ENCODE assay signal across 28 cellular contexts in the genomic region with DNA sequence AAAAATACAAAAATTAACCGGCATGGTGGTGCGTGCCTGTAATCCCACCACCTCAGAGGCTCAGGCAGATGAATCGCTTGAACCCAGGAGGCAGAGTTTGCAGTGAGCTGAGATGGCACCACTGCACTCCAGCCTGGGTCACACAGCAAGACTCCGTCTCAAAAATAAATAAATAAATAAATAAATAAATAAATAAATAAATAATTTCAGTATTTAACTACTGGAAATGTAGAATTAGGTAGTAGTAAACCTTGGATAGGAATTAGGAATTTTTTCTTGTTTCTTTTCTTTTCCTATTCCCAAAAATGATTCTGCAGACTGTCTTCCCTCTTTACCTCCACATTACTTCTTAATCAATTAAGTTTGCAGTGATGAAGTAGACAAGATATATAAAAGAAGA.
"Had no signal": no experiment of that assay in that cellular context is flagged by ENCODE, and none has a peak within 500 bp of the region (broad histone marks: within the 10 kb centered on the region; RNA-seq: fewer than 3 reads in every experiment).

No MANE protein-coding gene starts in this region.

- H3K4me1 Mint-ChIP-seq: stimulated activated effector memory CD8-positive, alpha-beta T cell treated with anti-CD3 and anti-CD28 coated beads, Interleukin-12 subunit alpha, Interleukin-12 subunit beta, amount 100 ng/mL, for 72 hours; stimulated activated memory B cell treated with anti-CD40 and anti-IgM and Interleukin-4, amounts not matched to agents 10 μg/mL and 1 μg/mL and 100 μg/mL, for 72 hours; stimulated activated naive B cell treated with anti-CD40 and anti-IgM and Interleukin-4, amounts not matched to agents 10 μg/mL and 1 μg/mL and 100 μg/mL, for 72 hours; stimulated activated naive CD8-positive, alpha-beta T cell treated with anti-CD3 and anti-CD28 coated beads, Interleukin-15, amount 100 ng/mL, for 72 hours had no signal

- H3K4me1 ChIP-seq: stomach, suprapubic skin, testis, thyroid gland, tibial artery, tibial nerve, transverse colon, upper lobe of left lung, upper lobe of right lung, uterus, vagina had no signal

- H3K4me3 ChIP-seq: stomach, suprapubic skin, testis, thoracic aorta, thyroid gland, tibial artery, tibial nerve, transverse colon, upper lobe of left lung, upper lobe of right lung, uterus, vagina had no signal

- H3K27ac ChIP-seq: stomach, suprapubic skin, testis, thoracic aorta, thyroid gland, tibial artery, tibial nerve, transverse colon, upper lobe of left lung, upper lobe of right lung, uterus, vagina had no signal

- ATAC-seq: stimulated activated effector memory CD8-positive, alpha-beta T cell treated with anti-CD3 and anti-CD28 coated beads, Interleukin-12 subunit alpha, Interleukin-12 subunit beta, amount 100 ng/mL, for 72 hours; stimulated activated memory B cell treated with anti-CD40 and anti-IgM and Interleukin-4, amounts not matched to agents 10 μg/mL and 1 μg/mL and 100 μg/mL, for 72 hours; stimulated activated naive B cell treated with anti-CD40 and anti-IgM and Interleukin-4, amounts not matched to agents 10 μg/mL and 1 μg/mL and 100 μg/mL, for 72 hours; stimulated activated naive CD8-positive, alpha-beta T cell treated with anti-CD3 and anti-CD28 coated beads, Interleukin-15, amount 100 ng/mL, for 72 hours; stimulated activated naive CD8-positive, alpha-beta T cell treated with anti-CD3 and anti-CD28 coated beads, Interleukin-15, Interleukin-2, amounts not matched to agents 100 U/mL and 50 U/mL, for 24 hours; upper lobe of right lung had no signal

- H3K36me3 ChIP-seq: stomach, suprapubic skin, thoracic aorta, thyroid gland, tibial artery, tibial nerve, transverse colon, upper lobe of left lung, upper lobe of right lung, uterus, vagina had no signal

- FAIRE-seq: urothelium cell line had no signal

- H3K36me3 Mint-ChIP-seq: stimulated activated effector memory CD8-positive, alpha-beta T cell treated with anti-CD3 and anti-CD28 coated beads, Interleukin-12 subunit alpha, Interleukin-12 subunit beta, amount 100 ng/mL, for 72 hours; stimulated activated memory B cell treated with anti-CD40 and anti-IgM and Interleukin-4, amounts not matched to agents 10 μg/mL and 1 μg/mL and 100 μg/mL, for 72 hours; stimulated activated naive B cell treated with anti-CD40 and anti-IgM and Interleukin-4, amounts not matched to agents 10 μg/mL and 1 μg/mL and 100 μg/mL, for 72 hours; type B pancreatic cell had no signal

- H3K27ac Mint-ChIP-seq: stimulated activated effector memory CD8-positive, alpha-beta T cell treated with anti-CD3 and anti-CD28 coated beads, Interleukin-12 subunit alpha, Interleukin-12 subunit beta, amount 100 ng/mL, for 72 hours; stimulated activated memory B cell treated with anti-CD40 and anti-IgM and Interleukin-4, amounts not matched to agents 10 μg/mL and 1 μg/mL and 100 μg/mL, for 72 hours; stimulated activated naive B cell treated with anti-CD40 and anti-IgM and Interleukin-4, amounts not matched to agents 10 μg/mL and 1 μg/mL and 100 μg/mL, for 72 hours; stimulated activated naive CD8-positive, alpha-beta T cell treated with anti-CD3 and anti-CD28 coated beads, Interleukin-15, amount 100 ng/mL, for 72 hours; stimulated activated naive CD8-positive, alpha-beta T cell treated with anti-CD3 and anti-CD28 coated beads, Interleukin-15, Interleukin-2, amounts not matched to agents 100 ng/mL and 50 ng/mL, for 24 hours; type B pancreatic cell had no signal

- H3K27me3 ChIP-seq: stomach, suprapubic skin, testis, thyroid gland, tibial artery, tibial nerve, transverse colon, upper lobe of left lung, upper lobe of right lung, uterus, vagina had no signal

- H3K9me3 ChIP-seq: stomach, suprapubic skin, testis, thoracic aorta, thyroid gland, tibial artery, tibial nerve, transverse colon, upper lobe of left lung, upper lobe of right lung, uterus, vagina had no signal

- H3K4me3 Mint-ChIP-seq: stimulated activated effector memory CD8-positive, alpha-beta T cell treated with anti-CD3 and anti-CD28 coated beads, Interleukin-12 subunit alpha, Interleukin-12 subunit beta, amount 100 ng/mL, for 72 hours; stimulated activated memory B cell treated with anti-CD40 and anti-IgM and Interleukin-4, amounts not matched to agents 10 μg/mL and 1 μg/mL and 100 μg/mL, for 72 hours; stimulated activated naive B cell treated with anti-CD40 and anti-IgM and Interleukin-4, amounts not matched to agents 10 μg/mL and 1 μg/mL and 100 μg/mL, for 72 hours; stimulated activated naive CD8-positive, alpha-beta T cell treated with anti-CD3 and anti-CD28 coated beads, Interleukin-15, amount 100 ng/mL, for 72 hours; stimulated activated naive CD8-positive, alpha-beta T cell treated with anti-CD3 and anti-CD28 coated beads, Interleukin-15, Interleukin-2, amounts not matched to agents 100 ng/mL and 50 ng/mL, for 24 hours; type B pancreatic cell had no signal

- H3K27me3 Mint-ChIP-seq: stimulated activated memory B cell treated with anti-CD40 and anti-IgM and Interleukin-4, amounts not matched to agents 10 μg/mL and 1 μg/mL and 100 μg/mL, for 72 hours; stimulated activated naive B cell treated with anti-CD40 and anti-IgM and Interleukin-4, amounts not matched to agents 10 μg/mL and 1 μg/mL and 100 μg/mL, for 72 hours; stimulated activated naive CD8-positive, alpha-beta T cell treated with anti-CD3 and anti-CD28 coated beads, Interleukin-15, amount 100 ng/mL, for 72 hours; stimulated activated naive CD8-positive, alpha-beta T cell treated with anti-CD3 and anti-CD28 coated beads, Interleukin-15, Interleukin-2, amounts not matched to agents 100 ng/mL and 50 ng/mL, for 24 hours; type B pancreatic cell had no signal

- DNase-seq: stimulated activated CD4-positive, alpha-beta T cell treated with anti-CD3 and anti-CD28 coated beads, Interleukin-2, amount 100 ng/mL, for 48 hours; stimulated activated CD4-positive, alpha-beta T cell treated with anti-CD3 and anti-CD28 coated beads, Interleukin-4, amount 100 ng/mL, for 1 hour; stimulated activated CD4-positive, alpha-beta T cell treated with anti-CD3 and anti-CD28 coated beads, Interleukin-4, amount 100 ng/mL, for 24 hours; stimulated activated CD4-positive, alpha-beta T cell treated with anti-CD3 and anti-CD28 coated beads, Interleukin-4, amount 100 ng/mL, for 4 hours; stimulated activated CD8-positive, alpha-beta memory T cell treated with anti-CD3 and anti-CD28 coated beads, Interleukin-4, amount 100 ng/mL, for 48 hours; stimulated activated naive B cell treated with anti-CD40 and anti-IgM and Interleukin-4, amounts not matched to agents 10 μg/mL and 1 μg/mL and 100 μg/mL, for 72 hours; stimulated activated naive CD4-positive, alpha-beta T cell; stimulated activated naive CD4-positive, alpha-beta T cell treated with Interleukin-2 at 50 U/mL for 16 hours; stimulated activated naive CD8-positive, alpha-beta T cell treated with anti-CD3 and anti-CD28 coated beads, Interleukin-15, amount 100 ng/mL, for 72 hours; stimulated activated naive CD8-positive, alpha-beta T cell treated with anti-CD3 and anti-CD28 coated beads, Interleukin-15, Interleukin-2, amounts not matched to agents 100 U/mL and 50 U/mL, for 24 hours; stomach; substantia nigra; testis; thyroid gland; tibial artery; transverse colon; upper lobe of left lung; upper lobe of right lung; uterus had no signal

- H3K9me3 Mint-ChIP-seq: stimulated activated effector memory CD8-positive, alpha-beta T cell treated with anti-CD3 and anti-CD28 coated beads, Interleukin-12 subunit alpha, Interleukin-12 subunit beta, amount 100 ng/mL, for 72 hours; stimulated activated memory B cell treated with anti-CD40 and anti-IgM and Interleukin-4, amounts not matched to agents 10 μg/mL and 1 μg/mL and 100 μg/mL, for 72 hours; stimulated activated naive B cell treated with anti-CD40 and anti-IgM and Interleukin-4, amounts not matched to agents 10 μg/mL and 1 μg/mL and 100 μg/mL, for 72 hours; stimulated activated naive CD8-positive, alpha-beta T cell treated with anti-CD3 and anti-CD28 coated beads, Interleukin-15, amount 100 ng/mL, for 72 hours; stimulated activated naive CD8-positive, alpha-beta T cell treated with anti-CD3 and anti-CD28 coated beads, Interleukin-15, Interleukin-2, amounts not matched to agents 100 ng/mL and 50 ng/mL, for 24 hours had no signal
